1 cellular context compared by ENCODE assay signal in the genomic region with DNA sequence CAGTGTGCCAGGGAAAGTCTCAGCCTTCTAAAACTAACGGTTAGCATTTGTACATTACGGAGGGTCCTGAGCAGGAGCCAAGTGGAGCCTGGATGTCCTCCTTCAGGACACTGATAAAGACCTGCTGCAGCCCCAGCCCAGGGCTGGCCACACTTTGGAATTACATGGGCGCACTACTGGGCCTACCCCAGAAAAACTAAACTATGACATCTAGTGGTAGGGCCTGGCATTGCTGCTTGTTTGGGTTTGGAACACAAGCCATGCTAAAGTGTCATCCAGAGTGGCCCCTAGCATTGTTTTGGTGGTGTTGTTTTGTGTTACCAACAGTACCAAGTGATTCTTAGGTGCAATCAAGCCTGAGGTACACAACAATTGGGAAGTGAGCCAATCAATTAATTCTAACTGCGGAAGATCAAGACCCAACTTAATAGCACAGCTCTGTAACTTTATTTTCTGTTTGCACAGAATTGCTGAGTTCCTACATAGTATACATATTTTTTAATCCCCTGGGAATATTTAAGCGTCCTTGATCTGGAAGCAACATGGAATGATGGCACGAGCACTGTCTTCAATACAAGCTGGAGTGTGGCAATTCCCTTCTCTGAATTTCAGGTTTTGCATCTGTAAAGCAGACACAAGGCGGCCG.
A peak's percentile ranks its signal among the peaks of the same experiment; 100 is the strongest.
TF ChIP-seq lines count a peak whose summit lies in the region.

No MANE protein-coding gene starts in this region.

TF ChIP-seq in HepG2, 621 proteins besides CTCF, POLR2A, EP300 and RAD21 (continued from another document and continues in another):
- TF ChIP-seq, protein P1, sequence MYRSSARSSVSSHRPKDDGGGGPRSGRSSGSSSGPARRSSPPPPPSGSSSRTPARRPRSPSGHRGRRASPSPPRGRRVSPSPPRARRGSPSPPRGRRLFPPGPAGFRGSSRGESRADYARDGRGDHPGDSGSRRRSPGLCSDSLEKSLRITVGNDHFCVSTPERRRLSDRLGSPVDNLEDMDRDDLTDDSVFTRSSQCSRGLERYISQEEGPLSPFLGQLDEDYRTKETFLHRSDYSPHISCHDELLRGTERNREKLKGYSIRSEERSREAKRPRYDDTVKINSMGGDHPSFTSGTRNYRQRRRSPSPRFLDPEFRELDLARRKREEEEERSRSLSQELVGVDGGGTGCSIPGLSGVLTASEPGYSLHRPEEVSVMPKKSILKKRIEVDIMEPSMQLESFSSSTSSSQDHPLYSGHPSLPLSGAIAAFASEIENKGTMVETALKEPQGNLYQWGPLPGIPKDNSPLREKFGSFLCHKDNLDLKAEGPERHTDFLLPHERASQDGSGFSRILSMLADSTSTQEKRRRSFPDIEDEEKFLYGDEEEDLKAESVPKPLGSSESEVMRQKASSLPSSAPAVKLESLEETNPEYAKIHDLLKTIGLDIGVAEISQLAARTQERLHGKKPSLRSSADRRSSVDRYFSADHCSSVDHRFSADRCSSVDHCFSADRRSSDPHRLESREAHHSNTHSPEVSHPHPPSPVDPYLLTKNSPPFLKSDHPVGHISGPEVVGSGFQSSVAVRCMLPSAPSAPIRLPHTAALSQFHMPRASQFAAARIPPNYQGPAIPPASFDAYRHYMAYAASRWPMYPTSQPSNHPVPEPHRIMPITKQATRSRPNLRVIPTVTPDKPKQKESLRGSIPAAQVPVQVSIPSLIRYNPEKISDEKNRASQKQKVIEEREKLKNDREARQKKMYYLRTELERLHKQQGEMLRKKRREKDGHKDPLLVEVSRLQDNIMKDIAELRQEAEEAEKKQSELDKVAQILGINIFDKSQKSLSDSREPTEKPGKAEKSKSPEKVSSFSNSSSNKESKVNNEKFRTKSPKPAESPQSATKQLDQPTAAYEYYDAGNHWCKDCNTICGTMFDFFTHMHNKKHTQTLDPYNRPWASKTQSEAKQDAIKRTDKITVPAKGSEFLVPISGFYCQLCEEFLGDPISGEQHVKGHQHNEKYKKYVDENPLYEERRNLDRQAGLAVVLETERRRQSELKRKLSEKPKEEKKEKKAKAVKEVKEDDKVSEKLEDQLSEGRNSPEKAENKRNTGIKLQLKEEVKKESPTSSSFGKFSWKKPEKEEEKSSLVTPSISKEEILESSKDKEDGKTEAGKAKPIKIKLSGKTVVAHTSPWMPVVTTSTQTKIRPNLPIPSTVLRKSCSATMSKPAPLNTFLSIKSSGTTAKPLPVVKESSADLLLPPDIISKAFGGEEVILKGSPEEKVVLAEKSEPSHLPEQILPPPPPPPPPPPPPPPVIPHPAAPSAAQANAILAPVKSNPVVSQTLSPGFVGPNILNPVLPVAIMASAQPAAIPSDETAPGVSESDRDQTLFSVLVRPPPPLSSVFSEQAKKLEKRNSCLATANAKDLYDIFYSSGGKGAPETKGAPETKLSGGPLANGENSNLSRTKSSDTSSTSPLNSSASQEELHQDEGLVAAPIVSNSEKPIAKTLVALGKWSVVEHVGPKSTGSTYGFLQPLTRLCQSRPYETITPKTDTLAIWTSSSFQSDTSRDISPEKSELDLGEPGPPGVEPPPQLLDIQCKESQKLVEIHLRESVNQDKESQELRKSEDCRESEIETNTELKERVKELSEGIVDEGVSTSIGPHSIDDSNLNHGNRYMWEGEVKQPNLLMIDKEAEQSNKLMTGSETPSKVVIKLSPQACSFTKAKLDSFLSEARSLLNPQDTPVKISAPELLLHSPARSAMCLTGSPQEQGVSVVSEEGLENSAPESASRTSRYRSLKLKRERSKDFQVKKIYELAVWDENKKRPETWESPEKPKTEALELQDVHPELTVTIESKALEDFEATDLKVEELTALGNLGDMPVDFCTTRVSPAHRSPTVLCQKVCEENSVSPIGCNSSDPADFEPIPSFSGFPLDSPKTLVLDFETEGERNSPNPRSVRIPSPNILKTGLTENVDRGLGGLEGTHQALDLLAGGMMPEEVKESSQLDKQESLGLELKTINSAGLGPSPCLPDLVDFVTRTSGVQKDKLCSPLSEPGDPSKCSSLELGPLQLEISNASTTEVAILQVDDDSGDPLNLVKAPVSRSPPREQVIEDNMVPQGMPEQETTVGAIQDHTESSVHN (CRISPR knock-in tag; IDR thresholded peaks at IDR 0.05) = no peak
- TF ChIP-seq GPN1 (CRISPR knock-in tag; IDR thresholded peaks at IDR 0.05; ENCODE audit: borderline replicate concordance) (no peak), ISX (CRISPR knock-in tag; conservative IDR thresholded peaks at IDR 0.05) (no peak), POLR2AphosphoS5 (IDR thresholded peaks at IDR 0.05; ENCODE audit: low read depth, low read length) (no peak), NRL (CRISPR knock-in tag; IDR thresholded peaks at IDR 0.05; ENCODE audit: borderline replicate concordance) (no peak), CHD2 (IDR thresholded peaks at IDR 0.05; ENCODE audit: low read depth, low read length) (no peak), SRSF1 (optimal IDR thresholded peaks at IDR 0.05; ENCODE audit: low read depth, low read length) (no peak), RELA (CRISPR knock-in tag; IDR thresholded peaks at IDR 0.05) (no peak), ZNF672 (CRISPR knock-in tag; IDR thresholded peaks at IDR 0.05) (no peak), SSRP1 (CRISPR knock-in tag; IDR thresholded peaks at IDR 0.05) (no peak), SMAD3 (CRISPR knock-in tag; IDR thresholded peaks at IDR 0.05) (0 out of 2 replicates have a peak, but pooled peaks have one; percentile 60), ZNF296 (CRISPR knock-in tag; conservative IDR thresholded peaks at IDR 0.05) (no peak), ATM (IDR thresholded peaks at IDR 0.05; ENCODE audit: borderline replicate concordance) (no peak), NR2F1 (CRISPR knock-in tag; IDR thresholded peaks at IDR 0.05) (no peak), TEAD3 (CRISPR knock-in tag; optimal IDR thresholded peaks at IDR 0.05; ENCODE audit: borderline replicate concordance) (peak; percentile 69), ZNF235 (CRISPR knock-in tag; IDR thresholded peaks at IDR 0.05; ENCODE audit: borderline replicate concordance) (0 out of 2 replicates have a peak, but pooled peaks have one; percentile 32), NR3C1 (CRISPR knock-in tag; IDR thresholded peaks at IDR 0.05) (no peak)
- TF ChIP-seq, protein P2, sequence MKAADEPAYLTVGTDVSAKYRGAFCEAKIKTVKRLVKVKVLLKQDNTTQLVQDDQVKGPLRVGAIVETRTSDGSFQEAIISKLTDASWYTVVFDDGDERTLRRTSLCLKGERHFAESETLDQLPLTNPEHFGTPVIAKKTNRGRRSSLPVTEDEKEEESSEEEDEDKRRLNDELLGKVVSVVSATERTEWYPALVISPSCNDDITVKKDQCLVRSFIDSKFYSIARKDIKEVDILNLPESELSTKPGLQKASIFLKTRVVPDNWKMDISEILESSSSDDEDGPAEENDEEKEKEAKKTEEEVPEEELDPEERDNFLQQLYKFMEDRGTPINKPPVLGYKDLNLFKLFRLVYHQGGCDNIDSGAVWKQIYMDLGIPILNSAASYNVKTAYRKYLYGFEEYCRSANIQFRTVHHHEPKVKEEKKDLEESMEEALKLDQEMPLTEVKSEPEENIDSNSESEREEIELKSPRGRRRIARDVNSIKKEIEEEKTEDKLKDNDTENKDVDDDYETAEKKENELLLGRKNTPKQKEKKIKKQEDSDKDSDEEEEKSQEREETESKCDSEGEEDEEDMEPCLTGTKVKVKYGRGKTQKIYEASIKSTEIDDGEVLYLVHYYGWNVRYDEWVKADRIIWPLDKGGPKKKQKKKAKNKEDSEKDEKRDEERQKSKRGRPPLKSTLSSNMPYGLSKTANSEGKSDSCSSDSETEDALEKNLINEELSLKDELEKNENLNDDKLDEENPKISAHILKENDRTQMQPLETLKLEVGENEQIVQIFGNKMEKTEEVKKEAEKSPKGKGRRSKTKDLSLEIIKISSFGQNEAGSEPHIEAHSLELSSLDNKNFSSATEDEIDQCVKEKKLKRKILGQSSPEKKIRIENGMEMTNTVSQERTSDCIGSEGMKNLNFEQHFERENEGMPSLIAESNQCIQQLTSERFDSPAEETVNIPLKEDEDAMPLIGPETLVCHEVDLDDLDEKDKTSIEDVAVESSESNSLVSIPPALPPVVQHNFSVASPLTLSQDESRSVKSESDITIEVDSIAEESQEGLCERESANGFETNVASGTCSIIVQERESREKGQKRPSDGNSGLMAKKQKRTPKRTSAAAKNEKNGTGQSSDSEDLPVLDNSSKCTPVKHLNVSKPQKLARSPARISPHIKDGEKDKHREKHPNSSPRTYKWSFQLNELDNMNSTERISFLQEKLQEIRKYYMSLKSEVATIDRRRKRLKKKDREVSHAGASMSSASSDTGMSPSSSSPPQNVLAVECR (CRISPR knock-in tag; IDR thresholded peaks at IDR 0.05; ENCODE audit: borderline replicate concordance) = no peak; the same call in 1 of the 2 replicates
- TF ChIP-seq, protein P3, sequence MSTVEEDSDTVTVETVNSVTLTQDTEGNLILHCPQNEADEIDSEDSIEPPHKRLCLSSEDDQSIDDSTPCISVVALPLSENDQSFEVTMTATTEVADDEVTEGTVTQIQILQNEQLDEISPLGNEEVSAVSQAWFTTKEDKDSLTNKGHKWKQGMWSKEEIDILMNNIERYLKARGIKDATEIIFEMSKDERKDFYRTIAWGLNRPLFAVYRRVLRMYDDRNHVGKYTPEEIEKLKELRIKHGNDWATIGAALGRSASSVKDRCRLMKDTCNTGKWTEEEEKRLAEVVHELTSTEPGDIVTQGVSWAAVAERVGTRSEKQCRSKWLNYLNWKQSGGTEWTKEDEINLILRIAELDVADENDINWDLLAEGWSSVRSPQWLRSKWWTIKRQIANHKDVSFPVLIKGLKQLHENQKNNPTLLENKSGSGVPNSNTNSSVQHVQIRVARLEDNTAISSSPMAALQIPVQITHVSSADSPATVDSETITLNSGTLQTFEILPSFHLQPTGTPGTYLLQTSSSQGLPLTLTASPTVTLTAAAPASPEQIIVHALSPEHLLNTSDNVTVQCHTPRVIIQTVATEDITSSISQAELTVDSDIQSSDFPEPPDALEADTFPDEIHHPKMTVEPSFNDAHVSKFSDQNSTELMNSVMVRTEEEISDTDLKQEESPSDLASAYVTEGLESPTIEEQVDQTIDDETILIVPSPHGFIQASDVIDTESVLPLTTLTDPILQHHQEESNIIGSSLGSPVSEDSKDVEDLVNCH (CRISPR knock-in tag; IDR thresholded peaks at IDR 0.05) = no peak
- TF ChIP-seq, protein P4, sequence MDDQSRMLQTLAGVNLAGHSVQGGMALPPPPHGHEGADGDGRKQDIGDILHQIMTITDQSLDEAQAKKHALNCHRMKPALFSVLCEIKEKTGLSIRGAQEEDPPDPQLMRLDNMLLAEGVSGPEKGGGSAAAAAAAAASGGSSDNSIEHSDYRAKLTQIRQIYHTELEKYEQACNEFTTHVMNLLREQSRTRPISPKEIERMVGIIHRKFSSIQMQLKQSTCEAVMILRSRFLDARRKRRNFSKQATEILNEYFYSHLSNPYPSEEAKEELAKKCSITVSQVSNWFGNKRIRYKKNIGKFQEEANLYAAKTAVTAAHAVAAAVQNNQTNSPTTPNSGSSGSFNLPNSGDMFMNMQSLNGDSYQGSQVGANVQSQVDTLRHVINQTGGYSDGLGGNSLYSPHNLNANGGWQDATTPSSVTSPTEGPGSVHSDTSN (CRISPR knock-in tag; IDR thresholded peaks at IDR 0.05; ENCODE audit: borderline replicate concordance) = no peak
- TF ChIP-seq, protein P5, sequence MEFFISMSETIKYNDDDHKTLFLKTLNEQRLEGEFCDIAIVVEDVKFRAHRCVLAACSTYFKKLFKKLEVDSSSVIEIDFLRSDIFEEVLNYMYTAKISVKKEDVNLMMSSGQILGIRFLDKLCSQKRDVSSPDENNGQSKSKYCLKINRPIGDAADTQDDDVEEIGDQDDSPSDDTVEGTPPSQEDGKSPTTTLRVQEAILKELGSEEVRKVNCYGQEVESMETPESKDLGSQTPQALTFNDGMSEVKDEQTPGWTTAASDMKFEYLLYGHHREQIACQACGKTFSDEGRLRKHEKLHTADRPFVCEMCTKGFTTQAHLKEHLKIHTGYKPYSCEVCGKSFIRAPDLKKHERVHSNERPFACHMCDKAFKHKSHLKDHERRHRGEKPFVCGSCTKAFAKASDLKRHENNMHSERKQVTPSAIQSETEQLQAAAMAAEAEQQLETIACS (CRISPR knock-in tag; IDR thresholded peaks at IDR 0.05) = no peak
- TF ChIP-seq, protein P6, sequence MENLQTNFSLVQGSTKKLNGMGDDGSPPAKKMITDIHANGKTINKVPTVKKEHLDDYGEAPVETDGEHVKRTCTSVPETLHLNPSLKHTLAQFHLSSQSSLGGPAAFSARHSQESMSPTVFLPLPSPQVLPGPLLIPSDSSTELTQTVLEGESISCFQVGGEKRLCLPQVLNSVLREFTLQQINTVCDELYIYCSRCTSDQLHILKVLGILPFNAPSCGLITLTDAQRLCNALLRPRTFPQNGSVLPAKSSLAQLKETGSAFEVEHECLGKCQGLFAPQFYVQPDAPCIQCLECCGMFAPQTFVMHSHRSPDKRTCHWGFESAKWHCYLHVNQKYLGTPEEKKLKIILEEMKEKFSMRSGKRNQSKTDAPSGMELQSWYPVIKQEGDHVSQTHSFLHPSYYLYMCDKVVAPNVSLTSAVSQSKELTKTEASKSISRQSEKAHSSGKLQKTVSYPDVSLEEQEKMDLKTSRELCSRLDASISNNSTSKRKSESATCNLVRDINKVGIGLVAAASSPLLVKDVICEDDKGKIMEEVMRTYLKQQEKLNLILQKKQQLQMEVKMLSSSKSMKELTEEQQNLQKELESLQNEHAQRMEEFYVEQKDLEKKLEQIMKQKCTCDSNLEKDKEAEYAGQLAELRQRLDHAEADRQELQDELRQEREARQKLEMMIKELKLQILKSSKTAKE (CRISPR knock-in tag; IDR thresholded peaks at IDR 0.05; ENCODE audit: borderline replicate concordance) = no peak
- TF ChIP-seq, protein P7, sequence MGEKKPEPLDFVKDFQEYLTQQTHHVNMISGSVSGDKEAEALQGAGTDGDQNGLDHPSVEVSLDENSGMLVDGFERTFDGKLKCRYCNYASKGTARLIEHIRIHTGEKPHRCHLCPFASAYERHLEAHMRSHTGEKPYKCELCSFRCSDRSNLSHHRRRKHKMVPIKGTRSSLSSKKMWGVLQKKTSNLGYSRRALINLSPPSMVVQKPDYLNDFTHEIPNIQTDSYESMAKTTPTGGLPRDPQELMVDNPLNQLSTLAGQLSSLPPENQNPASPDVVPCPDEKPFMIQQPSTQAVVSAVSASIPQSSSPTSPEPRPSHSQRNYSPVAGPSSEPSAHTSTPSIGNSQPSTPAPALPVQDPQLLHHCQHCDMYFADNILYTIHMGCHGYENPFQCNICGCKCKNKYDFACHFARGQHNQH (CRISPR knock-in tag; IDR thresholded peaks at IDR 0.05) = peak; percentile 67
- TF ChIP-seq, protein P8, sequence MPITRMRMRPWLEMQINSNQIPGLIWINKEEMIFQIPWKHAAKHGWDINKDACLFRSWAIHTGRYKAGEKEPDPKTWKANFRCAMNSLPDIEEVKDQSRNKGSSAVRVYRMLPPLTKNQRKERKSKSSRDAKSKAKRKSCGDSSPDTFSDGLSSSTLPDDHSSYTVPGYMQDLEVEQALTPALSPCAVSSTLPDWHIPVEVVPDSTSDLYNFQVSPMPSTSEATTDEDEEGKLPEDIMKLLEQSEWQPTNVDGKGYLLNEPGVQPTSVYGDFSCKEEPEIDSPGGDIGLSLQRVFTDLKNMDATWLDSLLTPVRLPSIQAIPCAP (CRISPR knock-in tag; IDR thresholded peaks at IDR 0.05; ENCODE audit: low read depth) = no peak
- TF ChIP-seq, protein P9, sequence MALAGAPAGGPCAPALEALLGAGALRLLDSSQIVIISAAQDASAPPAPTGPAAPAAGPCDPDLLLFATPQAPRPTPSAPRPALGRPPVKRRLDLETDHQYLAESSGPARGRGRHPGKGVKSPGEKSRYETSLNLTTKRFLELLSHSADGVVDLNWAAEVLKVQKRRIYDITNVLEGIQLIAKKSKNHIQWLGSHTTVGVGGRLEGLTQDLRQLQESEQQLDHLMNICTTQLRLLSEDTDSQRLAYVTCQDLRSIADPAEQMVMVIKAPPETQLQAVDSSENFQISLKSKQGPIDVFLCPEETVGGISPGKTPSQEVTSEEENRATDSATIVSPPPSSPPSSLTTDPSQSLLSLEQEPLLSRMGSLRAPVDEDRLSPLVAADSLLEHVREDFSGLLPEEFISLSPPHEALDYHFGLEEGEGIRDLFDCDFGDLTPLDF (CRISPR knock-in tag; IDR thresholded peaks at IDR 0.05) = no peak
